10 cellular contexts compared by ENCODE assay signal in genomic region chr3:124860599-124860998, GRCh38. TPM values are rescaled to one million over a fixed set of nuclear protein-coding genes. Genes with fewer than 3 reads are reported as not detected.
A peak's percentile ranks its signal among the peaks of the same experiment; 100 is the strongest.
DNase-seq lines count a peak whose midpoint lies in the region; ATAC-seq and TF ChIP-seq lines count a peak whose summit lies in the region.
"Had no signal": no experiment of that assay in that cellular context is flagged by ENCODE, and none has a peak within 500 bp of the region (broad histone marks: within the 10 kb centered on the region; RNA-seq: fewer than 3 reads in every experiment).

No MANE protein-coding gene starts in this region.

- H3K36me3 ChIP-seq in PC-3 (ENCODE audit: low read depth, low read length) = no peaks in the 10 kb centered on the region
- H3K36me3 ChIP-seq in esophagus squamous epithelium = peaks cover 0 to 43% (median 0%) of the 10 kb centered on the region in 3 donors

- H3K4me2 ChIP-seq in PC-3 (ENCODE audit: low read length) = peak overlapping the region; percentile 48; the same call in 1 of the 2 replicates

- peak overlapping the region; percentile 42 for H3K27ac ChIP-seq in PC-3 (ENCODE audit: low read length)
- peak overlapping the region in 3 of 4 donors; percentile 16 to 57 (median 24) for H3K27ac ChIP-seq in esophagus squamous epithelium
- H3K27ac ChIP-seq: BLaER1 treated with 17β-estradiol and CSF1 and Interleukin-3, amounts not matched to agents 10 nM and 100 nM had no signal

- 65 to 85% methylated on average over 1 of the region's 1 CpG for WGBS in esophagus squamous epithelium, 2 donors

- ATAC-seq in PC-3 = peak; percentile 98

- DNase-seq in A172 (ENCODE audit: low spot score) = peak; percentile 99
- peak; percentile 96 for DNase-seq in PC-3
- DNase-seq in esophagus squamous epithelium (lab: John Stamatoyannopoulos, UW) = no peak
- DNase-seq in mucosa of gallbladder (ENCODE audit: low spot score) = peak; percentile 89
- no peak for DNase-seq in NCI-H510A treated with DMSO at 0.1 percent for 48 hours (lab: John Stamatoyannopoulos, UW)
- DNase-seq in NCI-H748 (lab: John Stamatoyannopoulos, UW; ENCODE audit: unreplicated experiment) = no peak
- no peak for DNase-seq in stimulated activated naive CD4-positive, alpha-beta T cell treated with Interleukin-2 at 50 U/mL for 16 hours (lab: John Stamatoyannopoulos, UW)
- DNase-seq in NCI-H510A (lab: John Stamatoyannopoulos, UW) = no peak
- DNase-seq: NCI-H1048 had no signal

- no peaks in the 10 kb centered on the region for H4K20me1 ChIP-seq in PC-3 (ENCODE audit: low read length)

- H3K9me2 ChIP-seq in PC-3 (replicated peaks; ENCODE audit: low read length) = no peaks in the 10 kb centered on the region

- BruUV-seq in PC-3 (replicated peaks; lab: Mats Ljungman, UMichigan) = no TSS peak

- intact Hi-C loops in PC-3 (cut with micrococcal nuclease) (loop anchor here (1.0 kb wide), 3 partner anchors 15 to 41 kb away; no protein-coding TSS in a partner anchor), esophagus squamous epithelium (cut with DNase I) (no loop called here)

- no peak overlapping the region for H2AFZ ChIP-seq in PC-3 (ENCODE audit: low read length)

- no peaks in the 10 kb centered on the region for H3F3A ChIP-seq in PC-3 (ENCODE audit: low read length, unreplicated experiment)

- POLR2A ChIA-PET in PC-3 (lab: Charles Lee; ENCODE audit: unreplicated experiment) = no interaction called here

- H3K79me2 ChIP-seq in PC-3 (ENCODE audit: low read length) = no peaks in the 10 kb centered on the region

- H3K9me3 ChIP-seq in PC-3 (ENCODE audit: low read length) (no peaks in the 10 kb centered on the region), esophagus squamous epithelium (no peaks in the 10 kb centered on the region)
- H3K9me3 ChIP-seq: BLaER1 treated with 17β-estradiol and CSF1 and Interleukin-3, amounts not matched to agents 10 nM and 100 nM had no signal

- H3K9ac ChIP-seq in PC-3 (ENCODE audit: low read length) = no peak overlapping the region
- H3K9ac ChIP-seq: BLaER1 treated with 17β-estradiol and CSF1 and Interleukin-3, amounts not matched to agents 10 nM and 100 nM had no signal

- TF ChIP-seq POLR2A in esophagus squamous epithelium (IDR thresholded peaks at IDR 0.05) = no peak

- no peak overlapping the region for H3K4me3 ChIP-seq in PC-3 (ENCODE audit: low read length)
- no peak overlapping the region for H3K4me3 ChIP-seq in esophagus squamous epithelium
- H3K4me3 ChIP-seq: BLaER1 treated with 17β-estradiol and CSF1 and Interleukin-3, amounts not matched to agents 10 nM and 100 nM had no signal

- H3K27me3 ChIP-seq in PC-3 (ENCODE audit: low read length) (no peaks in the 10 kb centered on the region), esophagus squamous epithelium (no peaks in the 10 kb centered on the region)
- H3K27me3 ChIP-seq: BLaER1 treated with 17β-estradiol and CSF1 and Interleukin-3, amounts not matched to agents 10 nM and 100 nM had no signal

- TF ChIP-seq CTCF in PC-3 (conservative IDR thresholded peaks at IDR 0.05; ENCODE audit: low read depth, low read length) (no peak), esophagus squamous epithelium (IDR thresholded peaks at IDR 0.05) (no peak)

- H3K4me1 ChIP-seq in PC-3 (ENCODE audit: insufficient read depth, low read length) (peaks cover 20% of the 10 kb centered on the region), esophagus squamous epithelium (peaks cover 0 to 45% (median 3%) of the 10 kb centered on the region in 3 donors)

- CTCF ChIA-PET in PC-3 (lab: Charles Lee) = no interaction called here

RNA-seq across cellular contexts. Expression of gene ITGB5, which starts 26.6 kb away (rescaled TPM):
- 118 and 146 TPM in 2 replicates for total RNA-seq in A172 (2014; rRNA removed; shearing (Covaris generic))
- total RNA-seq in PC-3 (2014; rRNA removed) (67.2 and 89.4 TPM in 2 replicates), esophagus squamous epithelium (100 to 1,000 TPM in 1 of 4 donors, 10 to 100 TPM in 3; 68.4 to 114 (median 79.7) TPM), mucosa of gallbladder (257 TPM)

Comparison
In these comparisons a context has a peak if more than half of its experiments do, and no peak if none do; other contexts are left out.
1. DNase-seq: peak in A172 (single experiment), PC-3 (single experiment) and mucosa of gallbladder (single experiment); none in esophagus squamous epithelium (single experiment), NCI-H510A treated with DMSO at 0.1 percent for 48 hours (single experiment), NCI-H748 (single experiment), stimulated activated naive CD4-positive, alpha-beta T cell treated with Interleukin-2 at 50 U/mL for 16 hours (single experiment) and NCI-H510A (single experiment).